Comparison of ENCODE assay signal across 13 cellular contexts in genomic region chrX:136185409-136186022, GRCh38. TPM values are rescaled to one million over a fixed set of nuclear protein-coding genes. Genes with fewer than 3 reads are reported as not detected.
DNase-seq lines count a peak whose midpoint lies in the region; ATAC-seq and TF ChIP-seq lines count a peak whose summit lies in the region.
"Had no signal": no experiment of that assay in that cellular context is flagged by ENCODE, and none has a peak within 500 bp of the region (broad histone marks: within the 10 kb centered on the region; RNA-seq: fewer than 3 reads in every experiment).

No MANE protein-coding gene starts in this region.

- H3K4me1 Mint-ChIP-seq in activated T-helper 2 cell treated with anti-CD3 and anti-CD28 coated beads, Interferon-gamma antibody, Interleukin-2, Interleukin-4, amounts not matched to agents 10 μg/mL and 5 μg/mL and 100 μg/mL, durations not matched to agents 14 hours and 24 hours and 36 hours (ENCODE audit: low read depth): no peaks in the 10 kb centered on the region

- TF ChIP-seq EP300 in SK-N-SH (IDR thresholded peaks at IDR 0.05; ENCODE audit: borderline replicate concordance in 1 of 2, low read depth in 1 of 2, low read length in 1 of 2): 0 out of 4 replicates have a peak, but pooled peaks of 1 of the 2 experiments have one; percentile 12

- H3K9me2 ChIP-seq in SK-N-SH: no peaks in the 10 kb centered on the region

- peaks cover 2 to 4% of the 10 kb centered on the region in 2 experiments; a peak in 3 of 4 replicates for H3K4me1 ChIP-seq in SK-N-SH (ENCODE audit: control insufficient read depth in 1 of 2, insufficient read depth in 2 of 2, low read depth in 1 of 2, low read length in 1 of 2)

- no peaks in the 10 kb centered on the region for H3K36me3 Mint-ChIP-seq in activated T-helper 2 cell treated with anti-CD3 and anti-CD28 coated beads, Interferon-gamma antibody, Interleukin-2, Interleukin-4, amounts not matched to agents 10 μg/mL and 5 μg/mL and 100 μg/mL, durations not matched to agents 14 hours and 24 hours and 36 hours (ENCODE audit: low read depth)

- DNase-seq in EL: peak; percentile 68
- DNase-seq in SK-N-SH: no peak
- DNase-seq in Right ventricle myocardium superior: no peak
- DNase-seq in retinal pigment epithelial cell (ENCODE audit: low read depth): peak; percentile 72
- DNase-seq in activated T-helper 2 cell treated with anti-CD3 and anti-CD28 coated beads, Interferon-gamma antibody, Interleukin-2, Interleukin-4, amounts not matched to agents 10 μg/mL and 5 μg/mL and 100 μg/mL, durations not matched to agents 14 hours and 24 hours and 36 hours (ENCODE audit: low spot score): no peak
- no peak for DNase-seq in activated naive CD4-positive, alpha-beta T cell (lab: John Stamatoyannopoulos, UW)
- no peak for DNase-seq in superior temporal gyrus (ENCODE audit: extremely low spot score)
- DNase-seq: DND-41; hypothalamus; stimulated activated CD8-positive, alpha-beta memory T cell treated with anti-CD3 and anti-CD28 coated beads, Interleukin-4, amount 100 ng/mL, for 48 hours had no signal

- peak overlapping the region; percentile 45; the same call in 1 of the 2 replicates for H2AFZ ChIP-seq in SK-N-SH (ENCODE audit: low read depth)
- H2AFZ ChIP-seq: parathyroid adenoma had no signal

- intact Hi-C loops in Right ventricle myocardium superior (cut with DNase I): no loop called here
- intact Hi-C loops in activated T-helper 2 cell treated with anti-CD3 and anti-CD28 coated beads, Interferon-gamma antibody, Interleukin-2, Interleukin-4, amounts not matched to agents 10 μg/mL and 5 μg/mL and 100 μg/mL, durations not matched to agents 14 hours and 24 hours and 36 hours (cut with micrococcal nuclease): no loop called here

- no peak overlapping the region for H3K4me3 Mint-ChIP-seq in activated T-helper 2 cell treated with anti-CD3 and anti-CD28 coated beads, Interferon-gamma antibody, Interleukin-2, Interleukin-4, amounts not matched to agents 10 μg/mL and 5 μg/mL and 100 μg/mL, durations not matched to agents 14 hours and 24 hours and 36 hours (ENCODE audit: low read depth)

- CTCF ChIA-PET in SK-N-SH (lab: Yijun Ruan, JAX): interaction anchor here (0.6 to 0.9 kb wide), 3 partner anchors 10 to 135 kb away, joined by 3 read pairs; no protein-coding TSS in a partner anchor

- POLR2A ChIA-PET in SK-N-SH (lab: Yijun Ruan, JAX): interaction anchor here (1.3 kb wide), 1 partner anchor 10 kb away, joined by 3 read pairs; no protein-coding TSS in a partner anchor

- peak; percentile 74 for ATAC-seq in Right ventricle myocardium superior (ENCODE audit: poor library complexity)
- no peak for ATAC-seq in GM21737 (IDR thresholded peaks at IDR 0.05; ENCODE audit: unreplicated experiment)

- H3K27me3 Mint-ChIP-seq in activated T-helper 2 cell treated with anti-CD3 and anti-CD28 coated beads, Interferon-gamma antibody, Interleukin-2, Interleukin-4, amounts not matched to agents 10 μg/mL and 5 μg/mL and 100 μg/mL, durations not matched to agents 14 hours and 24 hours and 36 hours (ENCODE audit: low read depth): no peaks in the 10 kb centered on the region

- H3K9ac ChIP-seq in SK-N-SH: peak overlapping the region; percentile 40; the same call in 1 of the 2 replicates
- H3K9ac ChIP-seq: parathyroid adenoma had no signal

- no peaks in the 10 kb centered on the region for H4K20me1 ChIP-seq in SK-N-SH (ENCODE audit: insufficient read depth)

- H3K27ac ChIP-seq in SK-N-SH (ENCODE audit: low read depth in 2 of 2, low read length in 1 of 2): peak overlapping the region in 1 of 2 experiments; percentile 80; a peak in 3 of 4 replicates
- H3K27ac ChIP-seq: cardiac muscle cell, parathyroid adenoma had no signal

- no peak overlapping the region for H3K27ac Mint-ChIP-seq in activated T-helper 2 cell treated with anti-CD3 and anti-CD28 coated beads, Interferon-gamma antibody, Interleukin-2, Interleukin-4, amounts not matched to agents 10 μg/mL and 5 μg/mL and 100 μg/mL, durations not matched to agents 14 hours and 24 hours and 36 hours

- no peaks in the 10 kb centered on the region for H3K27me3 ChIP-seq in SK-N-SH (ENCODE audit: insufficient read depth)
- H3K27me3 ChIP-seq: cardiac muscle cell had no signal

- under 1% methylated on average over 8 of the region's 8 CpGs for WGBS in SK-N-SH (ENCODE audit: low lambda C conversion rate)

- H3K9me3 Mint-ChIP-seq in activated T-helper 2 cell treated with anti-CD3 and anti-CD28 coated beads, Interferon-gamma antibody, Interleukin-2, Interleukin-4, amounts not matched to agents 10 μg/mL and 5 μg/mL and 100 μg/mL, durations not matched to agents 14 hours and 24 hours and 36 hours: no peaks in the 10 kb centered on the region

- H3K4me3 ChIP-seq in SK-N-SH (ENCODE audit: low read depth in 2 of 2, low read length in 1 of 2): 0 out of 4 replicates have a peak overlapping the region, but pooled peaks of 1 of the 2 experiments have one; percentile 32
- H3K4me3 ChIP-seq in retinal pigment epithelial cell (ENCODE audit: low read length): peak overlapping the region; percentile 1
- H3K4me3 ChIP-seq: cardiac muscle cell had no signal

- no peak for TF ChIP-seq CTCF in SK-N-SH (IDR thresholded peaks at IDR 0.05)
- TF ChIP-seq CTCF in retinal pigment epithelial cell (conservative IDR thresholded peaks at IDR 0.05; ENCODE audit: low read depth, low read length): no peak

- no peaks in the 10 kb centered on the region for H3K9me3 ChIP-seq in SK-N-SH

- peak overlapping the region; percentile 51; the same call in 1 of the 2 replicates for H3K4me2 ChIP-seq in SK-N-SH

- TF ChIP-seq RAD21 in SK-N-SH (IDR thresholded peaks at IDR 0.05; ENCODE audit: low read length): no peak

- H3K79me2 ChIP-seq in SK-N-SH (ENCODE audit: insufficient read depth): no peaks in the 10 kb centered on the region

- H3F3A ChIP-seq in SK-N-SH (replicated peaks; ENCODE audit: insufficient read depth): peaks cover 4% of the 10 kb centered on the region

- no peaks in the 10 kb centered on the region for H3K36me3 ChIP-seq in SK-N-SH (replicated peaks in 1 of 2; ENCODE audit: control insufficient read depth in 1 of 2, insufficient read depth in 2 of 2, low read length in 1 of 2)
- H3K36me3 ChIP-seq: cardiac muscle cell had no signal

TF ChIP-seq in SK-N-SH, 30 proteins besides CTCF, POLR2A, EP300 and RAD21 (continues in another document):
- TF ChIP-seq JUND (IDR thresholded peaks at IDR 0.05): peak; percentile 51; the same call in 1 of the 2 replicates
- TF ChIP-seq NRF1 (IDR thresholded peaks at IDR 0.05; ENCODE audit: low read depth, low read length): no peak
- TF ChIP-seq FOSL2 (IDR thresholded peaks at IDR 0.05; ENCODE audit: borderline replicate concordance, low read depth): peak; percentile 55; the same call in 1 of the 2 replicates
- no peak for TF ChIP-seq RFX5 (IDR thresholded peaks at IDR 0.05; ENCODE audit: low read length)
- no peak for TF ChIP-seq RCOR1 (IDR thresholded peaks at IDR 0.05; ENCODE audit: low read length)
- no peak for TF ChIP-seq EZH2phosphoT487 (IDR thresholded peaks at IDR 0.05; ENCODE audit: borderline replicate concordance, low read depth)
- no peak for TF ChIP-seq ZBTB33 (IDR thresholded peaks at IDR 0.05; ENCODE audit: borderline replicate concordance, low read depth)
- peak; percentile 39; the same call in 1 of the 2 replicates for TF ChIP-seq RXRA (IDR thresholded peaks at IDR 0.05; ENCODE audit: borderline replicate concordance, low read depth)
- TF ChIP-seq MEF2A (IDR thresholded peaks at IDR 0.05; ENCODE audit: borderline replicate concordance, low read depth): no peak
- no peak for TF ChIP-seq IRF3 (IDR thresholded peaks at IDR 0.05; ENCODE audit: low read depth, low read length)

RNA-seq across cellular contexts. Expression of gene FHL1, which starts 38.2 kb away (rescaled TPM):
- 57.8 and 71.6 TPM in 2 replicates for polyA plus RNA-seq in SK-N-SH (2012; rRNA removed)
- 62.3 and 69.9 TPM in 2 replicates for polyA plus RNA-seq in SK-N-SH (2012; cell fraction: cytosol; rRNA removed)
- polyA plus RNA-seq in SK-N-SH (2012; cell fraction: nucleus; rRNA removed): 85.6 and 123 TPM in 2 replicates
- 808 TPM for total RNA-seq in Right ventricle myocardium superior
- 4.5 and 8.1 TPM in 2 replicates for total RNA-seq in activated T-helper 2 cell treated with anti-CD3 and anti-CD28 coated beads, Interferon-gamma antibody, Interleukin-2, Interleukin-4, amounts not matched to agents 10 μg/mL and 5 μg/mL and 100 μg/mL, durations not matched to agents 14 hours and 24 hours and 36 hours

Comparison
In these comparisons a context has a peak if more than half of its experiments do, and no peak if none do; other contexts are left out.
1. DNase-seq: peak in EL (single experiment) and retinal pigment epithelial cell (single experiment); none in SK-N-SH (single experiment), Right ventricle myocardium superior (single experiment), activated T-helper 2 cell treated with anti-CD3 and anti-CD28 coated beads, Interferon-gamma antibody, Interleukin-2, Interleukin-4, amounts not matched to agents 10 μg/mL and 5 μg/mL and 100 μg/mL, durations not matched to agents 14 hours and 24 hours and 36 hours (single experiment), activated naive CD4-positive, alpha-beta T cell (0 of 4) and superior temporal gyrus (single experiment).
2. RNA of gene FHL1, which starts 38.2 kb away (total RNA-seq): 808 TPM in Right ventricle myocardium superior (single experiment); 4.5 to 8.1 TPM in activated T-helper 2 cell treated with anti-CD3 and anti-CD28 coated beads, Interferon-gamma antibody, Interleukin-2, Interleukin-4, amounts not matched to agents 10 μg/mL and 5 μg/mL and 100 μg/mL, durations not matched to agents 14 hours and 24 hours and 36 hours; every median in the first group is over 10 times any median in the second.